32 cellular contexts compared by ENCODE assay signal in the genomic region with DNA sequence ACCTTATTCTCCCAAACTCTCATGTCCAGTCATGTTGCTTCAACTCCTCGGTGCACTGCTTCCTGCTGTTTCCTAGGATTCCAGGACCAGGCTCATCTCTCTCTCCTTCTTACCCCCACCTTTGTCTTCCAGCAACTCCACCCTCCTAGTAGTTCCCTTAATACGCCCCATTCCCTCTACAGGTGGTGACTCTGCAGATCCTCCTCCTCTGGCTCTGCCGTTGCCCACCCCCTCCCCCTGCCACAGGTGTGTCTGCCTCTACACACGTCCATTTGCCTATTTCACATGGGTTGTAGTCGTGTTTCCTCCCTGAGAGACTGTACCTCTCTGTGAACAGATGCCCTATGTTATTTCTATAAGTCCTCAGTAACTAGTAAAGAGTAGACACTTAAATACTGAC. TPM values are rescaled to one million over a fixed set of nuclear protein-coding genes. Genes with fewer than 3 reads are reported as not detected.
"Had no signal": no experiment of that assay in that cellular context is flagged by ENCODE, and none has a peak within 500 bp of the region (broad histone marks: within the 10 kb centered on the region; RNA-seq: fewer than 3 reads in every experiment).

No MANE protein-coding gene starts in this region.

- H3K27ac ChIP-seq: ascending aorta, cardiac muscle cell, VCaP had no signal

- H3K4me3 Mint-ChIP-seq: activated CD4-positive, alpha-beta T cell treated with anti-CD3 and anti-CD28 coated beads, Interleukin-2, amount 10 ng/mL, durations not matched to agents 24 days and 14 days; activated CD8-positive, alpha-beta T cell treated with anti-CD3 and anti-CD28 coated beads, Interleukin-2, amount 10 ng/mL, durations not matched to agents 7 days and 5 days; activated naive CD4-positive, alpha-beta T cell treated with anti-CD3 and anti-CD28 coated beads, Interleukin-2, amount 50 U/mL, for 24 hours; activated naive CD8-positive, alpha-beta T cell treated with anti-CD3 and anti-CD28 coated beads, Interleukin-2, amount 10 ng/mL, durations not matched to agents 7 days and 5 days; activated T-cell treated with anti-CD3 and anti-CD28 coated beads, Interleukin-2, amount 50 U/mL, for 24 hours; central memory CD8-positive, alpha-beta T cell had no signal

- H3K4me3 ChIP-seq: ascending aorta, cardiac muscle cell had no signal

- H3K27ac Mint-ChIP-seq: activated CD4-positive, alpha-beta T cell treated with anti-CD3 and anti-CD28 coated beads, Interleukin-2, amount 10 ng/mL, durations not matched to agents 24 days and 14 days; activated CD8-positive, alpha-beta T cell treated with anti-CD3 and anti-CD28 coated beads, Interleukin-2, amount 10 ng/mL, durations not matched to agents 7 days and 5 days; activated naive CD4-positive, alpha-beta T cell treated with anti-CD3 and anti-CD28 coated beads, Interleukin-2, amount 50 U/mL, for 24 hours; activated naive CD8-positive, alpha-beta T cell treated with anti-CD3 and anti-CD28 coated beads, Interleukin-2, amount 10 ng/mL, durations not matched to agents 7 days and 5 days; activated T-cell treated with anti-CD3 and anti-CD28 coated beads, Interleukin-2, amount 50 U/mL, for 24 hours; activated T-helper 2 cell treated with anti-CD3 and anti-CD28 coated beads, Interferon-gamma antibody, Interleukin-2, Interleukin-4, amounts not matched to agents 10 μg/mL and 5 μg/mL and 100 μg/mL, durations not matched to agents 14 hours and 24 hours and 36 hours had no signal

- H3K9me3 Mint-ChIP-seq: activated CD4-positive, alpha-beta T cell treated with anti-CD3 and anti-CD28 coated beads, Interleukin-2, amount 10 ng/mL, durations not matched to agents 24 days and 14 days; activated naive CD4-positive, alpha-beta T cell treated with anti-CD3 and anti-CD28 coated beads, Interleukin-2, amount 50 U/mL, for 24 hours; activated naive CD8-positive, alpha-beta T cell treated with anti-CD3 and anti-CD28 coated beads, Interleukin-2, amount 10 ng/mL, durations not matched to agents 7 days and 5 days; activated T-cell treated with anti-CD3 and anti-CD28 coated beads, Interleukin-2, amount 50 U/mL, for 24 hours; activated T-helper 2 cell treated with anti-CD3 and anti-CD28 coated beads, Interferon-gamma antibody, Interleukin-2, Interleukin-4, amounts not matched to agents 10 μg/mL and 5 μg/mL and 100 μg/mL, durations not matched to agents 14 hours and 24 hours and 36 hours; central memory CD8-positive, alpha-beta T cell had no signal

- H3K27me3 ChIP-seq: ascending aorta, cardiac muscle cell had no signal

- ATAC-seq: activated CD8-positive, alpha-beta T cell treated with anti-CD3 and anti-CD28 coated beads, Interleukin-2, amount 10 ng/mL, durations not matched to agents 7 days and 5 days; PC-3 had no signal

- H3K4me1 ChIP-seq: ascending aorta had no signal

- H3K9me3 ChIP-seq: ascending aorta had no signal

- H3K36me3 ChIP-seq: ascending aorta, cardiac muscle cell had no signal

- H3K36me3 Mint-ChIP-seq: activated naive CD4-positive, alpha-beta T cell treated with anti-CD3 and anti-CD28 coated beads, Interleukin-2, amount 50 U/mL, for 24 hours; activated naive CD8-positive, alpha-beta T cell treated with anti-CD3 and anti-CD28 coated beads, Interleukin-2, amount 10 ng/mL, durations not matched to agents 7 days and 5 days had no signal

- H3K27me3 Mint-ChIP-seq: activated CD4-positive, alpha-beta T cell treated with anti-CD3 and anti-CD28 coated beads, Interleukin-2, amount 10 ng/mL, durations not matched to agents 24 days and 14 days; activated naive CD4-positive, alpha-beta T cell treated with anti-CD3 and anti-CD28 coated beads, Interleukin-2, amount 50 U/mL, for 24 hours; activated T-cell treated with anti-CD3 and anti-CD28 coated beads, Interleukin-2, amount 50 U/mL, for 24 hours; central memory CD8-positive, alpha-beta T cell had no signal

- H3K4me1 Mint-ChIP-seq: activated CD4-positive, alpha-beta T cell treated with anti-CD3 and anti-CD28 coated beads, Interleukin-2, amount 10 ng/mL, durations not matched to agents 24 days and 14 days; activated naive CD4-positive, alpha-beta T cell treated with anti-CD3 and anti-CD28 coated beads, Interleukin-2, amount 50 U/mL, for 24 hours; activated naive CD8-positive, alpha-beta T cell treated with anti-CD3 and anti-CD28 coated beads, Interleukin-2, amount 10 ng/mL, durations not matched to agents 7 days and 5 days; central memory CD8-positive, alpha-beta T cell had no signal

- DNase-seq: activated CD4-positive, alpha-beta T cell treated with anti-CD3 and anti-CD28 coated beads for 1 hour; activated CD4-positive, alpha-beta T cell treated with anti-CD3 and anti-CD28 coated beads, Interleukin-2, amount 10 ng/mL, durations not matched to agents 24 days and 14 days; activated CD4-positive, alpha-beta T cell treated with anti-CD3 and anti-CD28 coated beads, Interleukin-2, amount 50 U/mL, for 48 hours; activated CD4-positive, CD25-positive, alpha-beta regulatory T cell; activated CD8-positive, alpha-beta T cell treated with anti-CD3 and anti-CD28 coated beads, Interleukin-2, amount 10 ng/mL, durations not matched to agents 7 days and 5 days; activated gamma-delta T cell; activated naive CD4-positive, alpha-beta T cell treated with Interleukin-2 at 50 U/mL for 16 hours; activated naive CD8-positive, alpha-beta T cell treated with anti-CD3 and anti-CD28 coated beads, Interleukin-2, amount 10 ng/mL, durations not matched to agents 7 days and 5 days; activated T-cell treated with anti-CD3 and anti-CD28 coated beads, Interleukin-2, amount 50 U/mL, for 24 hours; amygdala; Karpas-422; NCI-H1105; NCI-H1436; NCI-H1694; NCI-H1930; NCI-H2081 treated with DMSO at 0.1 percent for 48 hours; NCI-H226; NCI-H446 treated with DMSO at 0.1 percent for 48 hours; NCI-H748 treated with DMSO at 0.1 percent for 48 hours; NK-92 treated with Interleukin-12 subunit alpha and Interleukin-12 subunit beta, amount 100 ng/mL, for 24 hours; PC-3; Right ventricle myocardium superior; SW 1271; T-helper 1 cell; T-helper 2 cell; T-helper 9 cell had no signal

RNA-seq across cellular contexts. Expression of a gene that starts 32.4 kb away (rescaled TPM):
- total RNA-seq: activated CD4-positive, alpha-beta T cell treated with anti-CD3 and anti-CD28 coated beads, Interleukin-2, amount 10 ng/mL, durations not matched to agents 24 days and 14 days; activated CD8-positive, alpha-beta T cell treated with anti-CD3 and anti-CD28 coated beads, Interleukin-2, amount 10 ng/mL, durations not matched to agents 7 days and 5 days; activated T-helper 2 cell treated with anti-CD3 and anti-CD28 coated beads, Interferon-gamma antibody, Interleukin-2, Interleukin-4, amounts not matched to agents 10 μg/mL and 5 μg/mL and 100 μg/mL, durations not matched to agents 14 hours and 24 hours and 36 hours had no signal
